Comparison of ENCODE assay signal across 24 cellular contexts in genomic region chr16:80915079-80915450, GRCh38.
A peak's percentile ranks its signal among the peaks of the same experiment; 100 is the strongest.
DNase-seq lines count a peak whose midpoint lies in the region; ATAC-seq, FAIRE-seq and TF ChIP-seq lines count a peak whose summit lies in the region.
"Had no signal": no experiment of that assay in that cellular context is flagged by ENCODE, and none has a peak within 500 bp of the region (broad histone marks: within the 10 kb centered on the region; RNA-seq: fewer than 3 reads in every experiment).

No MANE protein-coding gene starts in this region.

- H3K9ac ChIP-seq in HepG2 (ENCODE audit: insufficient read depth, low read depth, low read length) = no peak overlapping the region
- H3K9ac ChIP-seq: BLaER1 had no signal

- H3K4me1 ChIP-seq in HepG2 (ENCODE audit: insufficient read depth, low read length) (peaks cover 50% of the 10 kb centered on the region), right lobe of liver (no peaks in the 10 kb centered on the region), lower lobe of right lung (no peaks in the 10 kb centered on the region)
- H3K4me1 ChIP-seq: BE2C, BLaER1 had no signal

- 91% methylated on average over 3 of the region's 3 CpGs for WGBS in HepG2 (ENCODE audit: low lambda C conversion rate)
- WGBS in right lobe of liver (ENCODE audit: insufficient coverage, low coverage, low lambda C conversion rate, missing lambda C conversion rate) = 86% methylated on average over 3 of the region's 3 CpGs

- CTCF ChIA-PET in HepG2 (lab: Yijun Ruan, JAX; ENCODE audit: low intra/inter-chr PET ratio, low total read pairs) = no interaction called here

- H3K27me3 Mint-ChIP-seq in activated T-helper 2 cell treated with anti-CD3 and anti-CD28 coated beads, Interferon-gamma antibody, Interleukin-2, Interleukin-4, amounts not matched to agents 10 μg/mL and 5 μg/mL and 100 μg/mL, durations not matched to agents 14 hours and 24 hours and 36 hours (ENCODE audit: low read depth) = no peaks in the 10 kb centered on the region

- no peak for TF ChIP-seq POLR2A in HepG2 (IDR thresholded peaks at IDR 0.05; ENCODE audit: insufficient read depth in 1 of 2, low read depth in 2 of 2, low read length in 2 of 2)
- TF ChIP-seq POLR2A in right lobe of liver (IDR thresholded peaks at IDR 0.05) = no peak

- FAIRE-seq in HepG2 (lab: Jason Lieb, UNC) (no peak), HTR-8/SVneo (lab: Jason Lieb, UNC) (peak; percentile 42), bronchial epithelial cell (lab: Jason Lieb, UNC) (peak; percentile 72)
- FAIRE-seq: A204.1, D721Med, G401.6, GM12891 had no signal

- H3K36me3 ChIP-seq in HepG2 (replicated peaks in 1 of 2; ENCODE audit: control insufficient read depth in 1 of 2, insufficient read depth in 2 of 2, low read length in 2 of 2) (no peaks in the 10 kb centered on the region), right lobe of liver (no peaks in the 10 kb centered on the region), bronchial epithelial cell (ENCODE audit: control insufficient read depth, insufficient read depth, low read length) (no peaks in the 10 kb centered on the region), lower lobe of right lung (no peaks in the 10 kb centered on the region)
- H3K36me3 ChIP-seq: BE2C, BLaER1 had no signal

- POLR2A ChIA-PET in HepG2 (lab: Yijun Ruan, JAX) = no interaction called here

- ATAC-seq in HepG2 (no peak), right lobe of liver (no peak), HG03108 (IDR thresholded peaks at IDR 0.05; ENCODE audit: unreplicated experiment) (no peak), lower lobe of right lung (no peak)

- intact Hi-C loops in HepG2 (cut with micrococcal nuclease; ENCODE audit: unreplicated experiment) = no loop called here
- intact Hi-C loops in right lobe of liver (cut with DNase I) = no loop called here
- intact Hi-C loops in activated T-helper 2 cell treated with anti-CD3 and anti-CD28 coated beads, Interferon-gamma antibody, Interleukin-2, Interleukin-4, amounts not matched to agents 10 μg/mL and 5 μg/mL and 100 μg/mL, durations not matched to agents 14 hours and 24 hours and 36 hours (cut with micrococcal nuclease) = no loop called here
- intact Hi-C loops in lower lobe of right lung (cut with DNase I) = no loop called here

- H3K4me3 ChIP-seq in HepG2 (replicated peaks in 1 of 3; ENCODE audit: insufficient read depth in 1 of 3, low read depth in 2 of 3, low read length in 3 of 3) = no peak overlapping the region
- no peak overlapping the region for H3K4me3 ChIP-seq in right lobe of liver
- no peak overlapping the region for H3K4me3 ChIP-seq in bronchial epithelial cell (ENCODE audit: low read depth, low read length)
- H3K4me3 ChIP-seq in lower lobe of right lung = no peak overlapping the region
- H3K4me3 ChIP-seq: BLaER1 had no signal

- DNase-seq in HepG2 (ENCODE audit: low spot score) = no peak
- no peak for DNase-seq in right lobe of liver
- no peak for DNase-seq in HTR-8/SVneo (ENCODE audit: insufficient read length, low spot score)
- no peak for DNase-seq in bronchial epithelial cell (ENCODE audit: low read depth)
- DNase-seq in activated T-helper 2 cell treated with anti-CD3 and anti-CD28 coated beads, Interferon-gamma antibody, Interleukin-2, Interleukin-4, amounts not matched to agents 10 μg/mL and 5 μg/mL and 100 μg/mL, durations not matched to agents 14 hours and 24 hours and 36 hours (ENCODE audit: low spot score) = no peak
- no peak for DNase-seq in lower lobe of right lung
- DNase-seq: 8988T; ACHN; BE2C; C1 segment of cervical spinal cord; Calu3; CD4-positive, alpha-beta memory T cell; CD4-positive, CD25-positive, alpha-beta regulatory T cell; CD8-positive, alpha-beta memory T cell; COR-L47; DMS79 treated with DMSO at 0.1 percent for 48 hours; GF-D8 had no signal

- no peak for TF ChIP-seq RAD21 in HepG2 (CRISPR knock-in tag; IDR thresholded peaks at IDR 0.05)

- in situ Hi-C loops in HepG2 (cut with HindIII; ENCODE audit: extremely low pct_ligation_motif_present, low pct_unique_long_range_greater_than_20kb) = no loop called here

- TF ChIP-seq EP300 in HepG2 (IDR thresholded peaks at IDR 0.05; ENCODE audit: low read depth in 2 of 2, low read length in 2 of 2) = no peak
- no peak for TF ChIP-seq EP300 in HepG2 (CRISPR knock-in tag; IDR thresholded peaks at IDR 0.05; ENCODE audit: borderline replicate concordance)

- H3K27ac ChIP-seq in HepG2 (ENCODE audit: extremely low read length, insufficient read depth, low read length) = no peak overlapping the region
- H3K27ac ChIP-seq in right lobe of liver = no peak overlapping the region
- H3K27ac ChIP-seq in lower lobe of right lung = no peak overlapping the region
- H3K27ac ChIP-seq: BLaER1 had no signal

- no peaks in the 10 kb centered on the region for H3K79me2 ChIP-seq in HepG2 (ENCODE audit: insufficient read depth, low read length)

- peaks cover 8% of the 10 kb centered on the region; the same call in 1 of the 2 replicates for H3K9me3 ChIP-seq in HepG2 (ENCODE audit: low read length)
- peaks cover 0 to 4% (median 0%) of the 10 kb centered on the region in 4 donors for H3K9me3 ChIP-seq in right lobe of liver
- H3K9me3 ChIP-seq in lower lobe of right lung = no peaks in the 10 kb centered on the region
- H3K9me3 ChIP-seq: BE2C had no signal

- no peaks in the 10 kb centered on the region for H3K4me1 Mint-ChIP-seq in activated T-helper 2 cell treated with anti-CD3 and anti-CD28 coated beads, Interferon-gamma antibody, Interleukin-2, Interleukin-4, amounts not matched to agents 10 μg/mL and 5 μg/mL and 100 μg/mL, durations not matched to agents 14 hours and 24 hours and 36 hours (ENCODE audit: low read depth)
- H3K4me1 Mint-ChIP-seq: CD14-positive monocyte; CD4-positive, alpha-beta memory T cell; CD4-positive, CD25-positive, alpha-beta regulatory T cell; CD8-positive, alpha-beta memory T cell had no signal

- no peaks in the 10 kb centered on the region for H3K36me3 Mint-ChIP-seq in activated T-helper 2 cell treated with anti-CD3 and anti-CD28 coated beads, Interferon-gamma antibody, Interleukin-2, Interleukin-4, amounts not matched to agents 10 μg/mL and 5 μg/mL and 100 μg/mL, durations not matched to agents 14 hours and 24 hours and 36 hours (ENCODE audit: low read depth)
- H3K36me3 Mint-ChIP-seq: CD14-positive monocyte; CD4-positive, alpha-beta memory T cell; CD4-positive, CD25-positive, alpha-beta regulatory T cell; CD8-positive, alpha-beta memory T cell had no signal

- H3K4me2 ChIP-seq in HepG2 (ENCODE audit: low read depth, low read length) = peak overlapping the region; percentile 54; the same call in 1 of the 2 replicates
- H3K4me2 ChIP-seq: BLaER1 had no signal

- H3K27me3 ChIP-seq in HepG2 (ENCODE audit: control insufficient read depth in 1 of 2, insufficient read depth in 2 of 2, low read length in 2 of 2) (no peaks in the 10 kb centered on the region), right lobe of liver (no peaks in the 10 kb centered on the region), bronchial epithelial cell (ENCODE audit: control insufficient read depth, insufficient read depth, low read length) (no peaks in the 10 kb centered on the region), lower lobe of right lung (ENCODE audit: low read depth) (no peaks in the 10 kb centered on the region)
- H3K27me3 ChIP-seq: BE2C, BLaER1 had no signal

- no TSS peak for BruUV-seq in HepG2 (replicated peaks; lab: Mats Ljungman, UMichigan)

- peaks cover 4% of the 10 kb centered on the region for H3K9me3 Mint-ChIP-seq in activated T-helper 2 cell treated with anti-CD3 and anti-CD28 coated beads, Interferon-gamma antibody, Interleukin-2, Interleukin-4, amounts not matched to agents 10 μg/mL and 5 μg/mL and 100 μg/mL, durations not matched to agents 14 hours and 24 hours and 36 hours

- no peaks in the 10 kb centered on the region for H4K20me1 ChIP-seq in HepG2 (ENCODE audit: insufficient read depth, low read length)
- H4K20me1 ChIP-seq: BLaER1 had no signal

- no peak overlapping the region for H2AFZ ChIP-seq in HepG2 (ENCODE audit: low read length)

- no peak for TF ChIP-seq CTCF in HepG2 (CRISPR knock-in tag; IDR thresholded peaks at IDR 0.05)
- TF ChIP-seq CTCF in right lobe of liver (IDR thresholded peaks at IDR 0.05) = no peak
- no peak for TF ChIP-seq CTCF in bronchial epithelial cell (IDR thresholded peaks at IDR 0.05; ENCODE audit: insufficient read depth, low read length, severe bottlenecking)
- no peak for TF ChIP-seq CTCF in lower lobe of right lung (IDR thresholded peaks at IDR 0.05)

- H3K4me3 Mint-ChIP-seq in activated T-helper 2 cell treated with anti-CD3 and anti-CD28 coated beads, Interferon-gamma antibody, Interleukin-2, Interleukin-4, amounts not matched to agents 10 μg/mL and 5 μg/mL and 100 μg/mL, durations not matched to agents 14 hours and 24 hours and 36 hours (ENCODE audit: low read depth) = no peak overlapping the region
- H3K4me3 Mint-ChIP-seq: CD14-positive monocyte; CD4-positive, alpha-beta memory T cell; CD4-positive, CD25-positive, alpha-beta regulatory T cell; CD8-positive, alpha-beta memory T cell had no signal

- no peak overlapping the region for H3K27ac Mint-ChIP-seq in activated T-helper 2 cell treated with anti-CD3 and anti-CD28 coated beads, Interferon-gamma antibody, Interleukin-2, Interleukin-4, amounts not matched to agents 10 μg/mL and 5 μg/mL and 100 μg/mL, durations not matched to agents 14 hours and 24 hours and 36 hours
- H3K27ac Mint-ChIP-seq: CD14-positive monocyte; CD4-positive, alpha-beta memory T cell; CD4-positive, CD25-positive, alpha-beta regulatory T cell; CD8-positive, alpha-beta memory T cell had no signal

TF ChIP-seq in HepG2, 621 proteins besides CTCF, POLR2A, EP300 and RAD21:
- no peak for TF ChIP-seq ZNF263 (CRISPR knock-in tag; IDR thresholded peaks at IDR 0.05)
